ENCODE assay signal across 15 cellular contexts in genomic region chr16:14069818-14070217, GRCh38. TPM values are rescaled to one million over a fixed set of nuclear protein-coding genes. Genes with fewer than 3 reads are reported as not detected.
DNase-seq lines count a peak whose midpoint lies in the region; ATAC-seq and TF ChIP-seq lines count a peak whose summit lies in the region.
"Had no signal": no experiment of that assay in that cellular context is flagged by ENCODE, and none has a peak within 500 bp of the region (broad histone marks: within the 10 kb centered on the region; RNA-seq: fewer than 3 reads in every experiment).

No MANE protein-coding gene starts in this region.

- no peak overlapping the region for H3K9ac ChIP-seq in KMS-11

- DNase-seq in T-helper 1 cell (no peak), HUDEP-2 (lab: John Stamatoyannopoulos, UW; ENCODE audit: unreplicated experiment in 76 of 76) (no peak), NCI-H446 treated with DMSO at 0.1 percent for 48 hours (lab: John Stamatoyannopoulos, UW) (no peak)
- DNase-seq: DMS 273 treated with DMSO at 0.1 percent for 48 hours; foreskin melanocyte; left cardiac atrium; MV-4-11; SJCRH30; stimulated activated CD4-positive, alpha-beta T cell treated with anti-CD3 and anti-CD28 coated beads, Interleukin-12 subunit alpha, Interleukin-12 subunit beta, amount 100 ng/mL, for 4 hours had no signal

- ATAC-seq in HG02870 (IDR thresholded peaks at IDR 0.05; ENCODE audit: unreplicated experiment) = no peak

- no peaks in the 10 kb centered on the region for H3K36me3 Mint-ChIP-seq in T-helper 1 cell treated with Interleukin-12 subunit alpha and Interleukin-12 subunit beta and Interleukin-4 antibody, amounts not matched to agents 30 μg/mL and 1 μg/mL, for 36 hours (ENCODE audit: low read depth)
- H3K36me3 Mint-ChIP-seq in brain = no peaks in the 10 kb centered on the region
- no peaks in the 10 kb centered on the region for H3K36me3 Mint-ChIP-seq in nephron (ENCODE audit: low read depth)

- H3K36me3 ChIP-seq in KMS-11 (ENCODE audit: insufficient read depth) = no peaks in the 10 kb centered on the region
- H3K36me3 ChIP-seq: SJCRH30 had no signal

- H3K27ac ChIP-seq in KMS-11 = no peak overlapping the region
- H3K27ac ChIP-seq: SJCRH30 had no signal

- H3K4me2 ChIP-seq in KMS-11 = no peak overlapping the region

- peaks cover 8% of the 10 kb centered on the region for H3K4me1 Mint-ChIP-seq in T-helper 1 cell treated with Interleukin-12 subunit alpha and Interleukin-12 subunit beta and Interleukin-4 antibody, amounts not matched to agents 30 μg/mL and 1 μg/mL, for 36 hours (ENCODE audit: low read depth)
- H3K4me1 Mint-ChIP-seq in brain (peaks cover 29% of the 10 kb centered on the region), nephron (peaks cover 13% of the 10 kb centered on the region)

- H2AFZ ChIP-seq in KMS-11 (ENCODE audit: low read depth) = peak overlapping the region; percentile 97; the same call in 1 of the 2 replicates

- no peaks in the 10 kb centered on the region for H3K27me3 ChIP-seq in KMS-11 (ENCODE audit: insufficient read depth, low read depth)
- H3K27me3 ChIP-seq: SJCRH30 had no signal

- no peaks in the 10 kb centered on the region for H3K9me3 Mint-ChIP-seq in T-helper 1 cell treated with Interleukin-12 subunit alpha and Interleukin-12 subunit beta and Interleukin-4 antibody, amounts not matched to agents 30 μg/mL and 1 μg/mL, for 36 hours
- no peaks in the 10 kb centered on the region for H3K9me3 Mint-ChIP-seq in brain
- no peaks in the 10 kb centered on the region for H3K9me3 Mint-ChIP-seq in nephron
- H3K9me3 Mint-ChIP-seq: dendritic cell treated with granulocyte-macrophage colony-stimulating factor and Interleukin-4, amounts not matched to agents 40 ng/mL and 50 ng/mL, for 4 days had no signal

- no peak overlapping the region for H3K4me3 ChIP-seq in KMS-11 (IDR thresholded peaks at IDR 0.05; ENCODE audit: insufficient read depth, low read depth, low read length)

- H3K27me3 Mint-ChIP-seq in T-helper 1 cell treated with Interleukin-12 subunit alpha and Interleukin-12 subunit beta and Interleukin-4 antibody, amounts not matched to agents 30 μg/mL and 1 μg/mL, for 36 hours (ENCODE audit: low read depth) = peaks cover 6% of the 10 kb centered on the region
- peaks cover 14% of the 10 kb centered on the region for H3K27me3 Mint-ChIP-seq in brain
- H3K27me3 Mint-ChIP-seq in nephron (ENCODE audit: low read depth) = peaks cover 5% of the 10 kb centered on the region

- H3K4me3 Mint-ChIP-seq in T-helper 1 cell treated with Interleukin-12 subunit alpha and Interleukin-12 subunit beta and Interleukin-4 antibody, amounts not matched to agents 30 μg/mL and 1 μg/mL, for 36 hours = peak overlapping the region; percentile 82
- H3K4me3 Mint-ChIP-seq in brain (peak overlapping the region; percentile 84 to 86 (median 85)), nephron (peak overlapping the region; percentile 86 to 91 (median 91))

- H3K79me2 ChIP-seq in KMS-11 (ENCODE audit: insufficient read depth, low read depth) = 0 out of 2 replicates have a peak, but pooled peaks cover 10% of the 10 kb centered on the region

- no peaks in the 10 kb centered on the region for H4K20me1 ChIP-seq in KMS-11 (ENCODE audit: insufficient read depth)

- peaks cover 15% of the 10 kb centered on the region for H3K4me1 ChIP-seq in KMS-11 (ENCODE audit: low read depth, poor library complexity, severe bottlenecking)
- H3K4me1 ChIP-seq: SJCRH30 had no signal

- no peak for TF ChIP-seq CTCF in KMS-11 (conservative IDR thresholded peaks at IDR 0.05; ENCODE audit: low read depth, low read length)
- no peak for TF ChIP-seq CTCF in brain (conservative IDR thresholded peaks at IDR 0.05)
- TF ChIP-seq CTCF in nephron (IDR thresholded peaks at IDR 0.05; ENCODE audit: unreplicated experiment in 3 of 3) = no peak

- H3K27ac Mint-ChIP-seq in T-helper 1 cell treated with Interleukin-12 subunit alpha and Interleukin-12 subunit beta and Interleukin-4 antibody, amounts not matched to agents 30 μg/mL and 1 μg/mL, for 36 hours = peak overlapping the region; percentile 42
- H3K27ac Mint-ChIP-seq in brain = peak overlapping the region in 4 of 5 experiments; percentile 53 to 92 (median 74)
- peak overlapping the region; percentile 68 to 90 (median 87) for H3K27ac Mint-ChIP-seq in nephron

RNA-seq across cellular contexts. Expression of gene MRTFB, which starts 1.3 kb away (rescaled TPM):
- 15.6 TPM for polyA plus RNA-seq in brain (ENCODE audit: insufficient read depth, low read depth, low replicate concordance)
